In the genomic region with DNA sequence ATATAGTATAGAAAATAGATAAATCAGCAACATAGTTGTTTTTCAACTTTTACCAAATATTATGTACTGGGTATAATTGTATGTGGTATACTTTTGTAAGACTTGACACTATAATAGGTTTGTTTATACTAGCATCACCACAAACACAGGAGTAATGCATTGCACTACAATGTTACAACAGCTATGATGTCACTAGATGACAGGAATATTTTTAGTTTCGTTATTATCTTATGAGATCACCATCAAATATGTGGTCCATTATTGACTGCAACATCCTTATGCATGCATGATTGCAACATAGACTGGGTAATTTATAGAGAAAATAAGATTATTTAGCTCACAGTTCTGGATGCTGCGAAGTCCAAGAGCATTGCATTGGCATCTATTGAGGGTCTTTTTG, we compare ENCODE assay signal across 26 cellular contexts.
DNase-seq lines count a peak whose midpoint lies in the region; ATAC-seq, FAIRE-seq and TF ChIP-seq lines count a peak whose summit lies in the region.
"Had no signal": no experiment of that assay in that cellular context is flagged by ENCODE, and none has a peak within 500 bp of the region (broad histone marks: within the 10 kb centered on the region; RNA-seq: fewer than 3 reads in every experiment).

No MANE protein-coding gene starts in this region.

- dilution Hi-C loops in IMR-90 (cut with HindIII; ENCODE audit: low sequenced_read_pairs, unreplicated experiment): no loop called here

- 0 out of 2 replicates have a peak, but pooled peaks cover 2% of the 10 kb centered on the region for H3K9me3 ChIP-seq in IMR-90 (ENCODE audit: control insufficient read depth, insufficient read depth, low read length)
- H3K9me3 ChIP-seq in K562 (replicated peaks; ENCODE audit: control insufficient read depth, insufficient read depth, low read depth, low read length): no peaks in the 10 kb centered on the region
- H3K9me3 ChIP-seq in tibial artery: no peaks in the 10 kb centered on the region
- H3K9me3 ChIP-seq in CD4-positive, alpha-beta T cell (ENCODE audit: control insufficient read depth, low read length): no peaks in the 10 kb centered on the region
- H3K9me3 ChIP-seq: A549; BE2C; BLaER1 treated with 17β-estradiol and CSF1 and Interleukin-3, amounts not matched to agents 10 nM and 100 nM; HAP-1 had no signal

- WGBS in IMR-90 (ENCODE audit: extremely low coverage in 2 of 2, insufficient read length in 1 of 2), 2 experiments: no CpG with 5 or more reads among the region's 2 CpGs
- 0% methylated on average over 2 of the region's 2 CpGs for WGBS in K562 (ENCODE audit: insufficient coverage, low coverage, missing lambda C conversion rate)

- BruUV-seq in IMR-90 (replicated peaks; lab: Mats Ljungman, UMichigan): no TSS peak
- no TSS peak for BruUV-seq in K562 (replicated peaks; lab: Mats Ljungman, UMichigan)

- no peak overlapping the region for H3K27ac Mint-ChIP-seq in CD4-positive, alpha-beta T cell
- H3K27ac Mint-ChIP-seq: CD14-positive monocyte; CD4-positive, alpha-beta memory T cell had no signal

- no peaks in the 10 kb centered on the region for H4K20me1 ChIP-seq in IMR-90 (ENCODE audit: insufficient read depth, low read length)
- H4K20me1 ChIP-seq in K562 (replicated peaks; ENCODE audit: control insufficient read depth, insufficient read depth, low read length): no peaks in the 10 kb centered on the region
- H4K20me1 ChIP-seq: BLaER1 treated with 17β-estradiol and CSF1 and Interleukin-3, amounts not matched to agents 10 nM and 100 nM had no signal

- peaks cover 2% of the 10 kb centered on the region for H3K9me3 Mint-ChIP-seq in CD4-positive, alpha-beta T cell

- H3K23ac ChIP-seq in IMR-90 (ENCODE audit: low read depth, low read length): no peak overlapping the region

- no peak overlapping the region for H2BK5ac ChIP-seq in IMR-90 (ENCODE audit: low read depth, low read length, poor library complexity, severe bottlenecking)

- H3K9ac ChIP-seq in IMR-90 (ENCODE audit: low read depth, low read length) (no peak overlapping the region), K562 (ENCODE audit: insufficient read depth in 1 of 2, low read depth in 2 of 2, low read length in 2 of 2) (no peak overlapping the region)
- H3K9ac ChIP-seq: BLaER1 treated with 17β-estradiol and CSF1 and Interleukin-3, amounts not matched to agents 10 nM and 100 nM; GM23248 had no signal

- H3K4me3 Mint-ChIP-seq in CD4-positive, alpha-beta T cell: no peak overlapping the region
- H3K4me3 Mint-ChIP-seq: CD14-positive monocyte; CD4-positive, alpha-beta memory T cell had no signal

- no peak overlapping the region for H4K91ac ChIP-seq in IMR-90 (ENCODE audit: insufficient read depth, low read depth, low read length)

- H3K79me1 ChIP-seq in IMR-90 (ENCODE audit: low read depth in 1 of 2, low read length in 2 of 2): no peaks in the 10 kb centered on the region

- H3K9me1 ChIP-seq in IMR-90 (ENCODE audit: insufficient read depth, low read length) (no peaks in the 10 kb centered on the region), K562 (ENCODE audit: control insufficient read depth, insufficient read depth, low read length) (no peaks in the 10 kb centered on the region)

- CTCF ChIA-PET in IMR-90 (lab: Yijun Ruan, JAX) (no interaction called here), K562 (lab: Yijun Ruan, JAX; ENCODE audit: low intra/inter-chr PET ratio) (no interaction called here)
- CTCF ChIA-PET in CD4-positive, alpha-beta T cell (lab: Charles Lee): no interaction called here

- H3K27me3 ChIP-seq in IMR-90 (ENCODE audit: control insufficient read depth, insufficient read depth, low read length): no peaks in the 10 kb centered on the region
- no peaks in the 10 kb centered on the region for H3K27me3 ChIP-seq in K562 (ENCODE audit: control insufficient read depth in 2 of 2, insufficient read depth in 2 of 2, low read length in 2 of 2)
- H3K27me3 ChIP-seq in tibial artery: no peaks in the 10 kb centered on the region
- H3K27me3 ChIP-seq in CD4-positive, alpha-beta T cell (ENCODE audit: control insufficient read depth, insufficient read depth, low read length): no peaks in the 10 kb centered on the region
- H3K27me3 ChIP-seq: BE2C; BLaER1 treated with 17β-estradiol and CSF1 and Interleukin-3, amounts not matched to agents 10 nM and 100 nM had no signal

- peak; percentile 23 for FAIRE-seq in K562 (lab: Jason Lieb, UNC)
- FAIRE-seq: A549, GM12878, GM19239, H1 had no signal

- no peaks in the 10 kb centered on the region for H3K79me2 ChIP-seq in K562 (ENCODE audit: control insufficient read depth, insufficient read depth, low read length)

- no peak for TF ChIP-seq RAD21 in IMR-90 (IDR thresholded peaks at IDR 0.05; ENCODE audit: low read length)
- TF ChIP-seq RAD21 in K562 (CRISPR knock-in tag; conservative IDR thresholded peaks at IDR 0.05 in 1 of 2, IDR thresholded peaks at IDR 0.05 in 1 of 2): no peak

- H3K14ac ChIP-seq in IMR-90 (replicated peaks; ENCODE audit: low read depth, low read length): no peak overlapping the region

- no peak for TF ChIP-seq EP300 in K562 (IDR thresholded peaks at IDR 0.05; ENCODE audit: low read length)

- H2BK20ac ChIP-seq in IMR-90 (ENCODE audit: low read depth, low read length): no peak overlapping the region

- no peaks in the 10 kb centered on the region for H3K36me3 ChIP-seq in IMR-90 (ENCODE audit: control insufficient read depth, insufficient read depth, low read length)
- H3K36me3 ChIP-seq in K562 (ENCODE audit: control insufficient read depth, insufficient read depth, low read length): no peaks in the 10 kb centered on the region
- no peaks in the 10 kb centered on the region for H3K36me3 ChIP-seq in tibial artery
- H3K36me3 ChIP-seq: BE2C; BLaER1 treated with 17β-estradiol and CSF1 and Interleukin-3, amounts not matched to agents 10 nM and 100 nM; HAP-1 had no signal

- no peak overlapping the region for H2AK9ac ChIP-seq in IMR-90 (replicated peaks; ENCODE audit: low read depth, low read length, poor library complexity)

- no peak overlapping the region for H3K4ac ChIP-seq in IMR-90 (ENCODE audit: low read depth, low read length)

- POLR2A ChIA-PET in IMR-90 (lab: Charles Lee; ENCODE audit: unreplicated experiment): no interaction called here
- POLR2A ChIA-PET in K562 (lab: Yijun Ruan, JAX): no interaction called here
- POLR2A ChIA-PET in CD4-positive, alpha-beta T cell (lab: Charles Lee): no interaction called here

- no peak for TF ChIP-seq POLR2A in IMR-90 (IDR thresholded peaks at IDR 0.05; ENCODE audit: low read depth, low read length)
- no peak for TF ChIP-seq POLR2A in K562 (conservative IDR thresholded peaks at IDR 0.05)

- no peak overlapping the region for H2BK120ac ChIP-seq in IMR-90 (ENCODE audit: low read depth, low read length)

- no peaks in the 10 kb centered on the region for H3K4me1 ChIP-seq in IMR-90 (ENCODE audit: control insufficient read depth, insufficient read depth, low read length)
- no peaks in the 10 kb centered on the region for H3K4me1 ChIP-seq in K562 (replicated peaks in 1 of 2; ENCODE audit: control insufficient read depth in 2 of 2, insufficient read depth in 2 of 2, low read length in 2 of 2)
- no peaks in the 10 kb centered on the region for H3K4me1 ChIP-seq in tibial artery
- H3K4me1 ChIP-seq: A549; BE2C; BLaER1 treated with 17β-estradiol and CSF1 and Interleukin-3, amounts not matched to agents 10 nM and 100 nM; HAP-1 had no signal

- H3K4me2 ChIP-seq in IMR-90 (ENCODE audit: low read depth, low read length) (no peak overlapping the region), K562 (ENCODE audit: insufficient read depth, low read length) (no peak overlapping the region)
- H3K4me2 ChIP-seq: A549; BLaER1 treated with 17β-estradiol and CSF1 and Interleukin-3, amounts not matched to agents 10 nM and 100 nM had no signal

- DNase-seq in EL: peak; percentile 18
- peak; percentile 6 for DNase-seq in H4 (ENCODE audit: low spot score)
- DNase-seq in IMR-90: no peak
- no peak for DNase-seq in K562 (ENCODE audit: extremely low read depth in 1 of 4, low spot score in 3 of 4)
- DNase-seq in glomerular visceral epithelial cell (ENCODE audit: extremely low spot score): no peak
- no peak for DNase-seq in tibial artery
- DNase-seq in nucleus accumbens (lab: John Stamatoyannopoulos, UW): no peak
- no peak for DNase-seq in CD4-positive, alpha-beta T cell
- DNase-seq: 8988T; ACHN; AML-193; BE2C; Calu3; CD4-positive, alpha-beta memory T cell; COR-L47; DMS53; DMS79 treated with DMSO at 0.1 percent for 48 hours; GDM1; GM23248 had no signal

- H2BK15ac ChIP-seq in IMR-90 (ENCODE audit: low read depth, low read length): no peak overlapping the region

- intact Hi-C loops in IMR-90 (cut with micrococcal nuclease) (no loop called here), K562 (cut with micrococcal nuclease) (no loop called here), tibial artery (cut with DNase I; ENCODE audit: low total_unique reads) (no loop called here)
- intact Hi-C loops in CD4-positive, alpha-beta T cell (cut with DNase I, micrococcal nuclease): no loop called here

- H2AFZ ChIP-seq in IMR-90 (replicated peaks; ENCODE audit: low read length, poor library complexity) (no peak overlapping the region), K562 (ENCODE audit: low read depth, low read length) (no peak overlapping the region)
- H2AFZ ChIP-seq: GM23248 had no signal

- no peak overlapping the region for H3K56ac ChIP-seq in IMR-90 (ENCODE audit: extremely low read depth, insufficient read depth, low read length)

- in situ Hi-C loops in IMR-90 (cut with MboI; ENCODE audit: low sequenced_read_pairs): no loop called here
- in situ Hi-C loops in K562 (cut with MboI): no loop called here

- H2AK5ac ChIP-seq in IMR-90 (ENCODE audit: low read depth, low read length): no peak overlapping the region

- H4K8ac ChIP-seq in IMR-90 (ENCODE audit: low read depth in 2 of 2, low read length in 2 of 2): no peak overlapping the region

- no peaks in the 10 kb centered on the region for H3K27me3 Mint-ChIP-seq in CD4-positive, alpha-beta T cell
- H3K27me3 Mint-ChIP-seq: CD4-positive, alpha-beta memory T cell had no signal

- no peaks in the 10 kb centered on the region for H3K36me3 Mint-ChIP-seq in CD4-positive, alpha-beta T cell (ENCODE audit: low read depth)
- H3K36me3 Mint-ChIP-seq: CD14-positive monocyte; CD4-positive, alpha-beta memory T cell had no signal

- H4K5ac ChIP-seq in IMR-90 (ENCODE audit: low read depth, low read length): no peak overlapping the region

- H3K27ac ChIP-seq in IMR-90 (ENCODE audit: insufficient read depth, low read length) (no peak overlapping the region), K562 (ENCODE audit: extremely low read depth, low read depth, low read length) (no peak overlapping the region), tibial artery (no peak overlapping the region)
- no peak overlapping the region for H3K27ac ChIP-seq in CD4-positive, alpha-beta T cell (ENCODE audit: low read depth, low read length)
- H3K27ac ChIP-seq: A549; BLaER1 treated with 17β-estradiol and CSF1 and Interleukin-3, amounts not matched to agents 10 nM and 100 nM; GM23248 had no signal

- no peak for TF ChIP-seq CTCF in IMR-90 (conservative IDR thresholded peaks at IDR 0.05; ENCODE audit: low read depth, low read length)
- no peak for TF ChIP-seq CTCF in K562 (IDR thresholded peaks at IDR 0.05 in 2 of 3, conservative IDR thresholded peaks at IDR 0.05 in 1 of 3; ENCODE audit: insufficient read depth in 2 of 3, low read depth in 1 of 3, low read length in 3 of 3)
- TF ChIP-seq CTCF in tibial artery (IDR thresholded peaks at IDR 0.05): no peak
- TF ChIP-seq CTCF in CD4-positive, alpha-beta T cell (IDR thresholded peaks at IDR 0.05): no peak

- no peak overlapping the region for H3K4me3 ChIP-seq in IMR-90 (ENCODE audit: insufficient read depth, low read depth, low read length)
- H3K4me3 ChIP-seq in K562: no peak overlapping the region
- H3K4me3 ChIP-seq in tibial artery: no peak overlapping the region
- H3K4me3 ChIP-seq: A549; BLaER1 treated with 17β-estradiol and CSF1 and Interleukin-3, amounts not matched to agents 10 nM and 100 nM; GM12878; GM23248; HAP-1 had no signal

- no peak for ATAC-seq in IMR-90 (ENCODE audit: low read depth)
- no peak for ATAC-seq in K562
- no peak for ATAC-seq in CD4-positive, alpha-beta T cell (ENCODE audit: poor library complexity)
- ATAC-seq: A549, GM12878 had no signal

- H3K18ac ChIP-seq in IMR-90 (ENCODE audit: low read depth, low read length): no peak overlapping the region

- no peaks in the 10 kb centered on the region for H3K4me1 Mint-ChIP-seq in CD4-positive, alpha-beta T cell (ENCODE audit: low read depth)
- H3K4me1 Mint-ChIP-seq: CD14-positive monocyte; CD4-positive, alpha-beta memory T cell had no signal

Comparison
In these comparisons a context has a peak if more than half of its experiments do, and no peak if none do; other contexts are left out.
1. DNase-seq: peak in EL (single experiment) and H4 (single experiment); none in IMR-90 (single experiment), K562 (0 of 4), glomerular visceral epithelial cell (single experiment), tibial artery (0 of 2), nucleus accumbens (0 of 56) and CD4-positive, alpha-beta T cell (0 of 10).